Comparison of ENCODE assay signal across 8 cellular contexts in the genomic region with DNA sequence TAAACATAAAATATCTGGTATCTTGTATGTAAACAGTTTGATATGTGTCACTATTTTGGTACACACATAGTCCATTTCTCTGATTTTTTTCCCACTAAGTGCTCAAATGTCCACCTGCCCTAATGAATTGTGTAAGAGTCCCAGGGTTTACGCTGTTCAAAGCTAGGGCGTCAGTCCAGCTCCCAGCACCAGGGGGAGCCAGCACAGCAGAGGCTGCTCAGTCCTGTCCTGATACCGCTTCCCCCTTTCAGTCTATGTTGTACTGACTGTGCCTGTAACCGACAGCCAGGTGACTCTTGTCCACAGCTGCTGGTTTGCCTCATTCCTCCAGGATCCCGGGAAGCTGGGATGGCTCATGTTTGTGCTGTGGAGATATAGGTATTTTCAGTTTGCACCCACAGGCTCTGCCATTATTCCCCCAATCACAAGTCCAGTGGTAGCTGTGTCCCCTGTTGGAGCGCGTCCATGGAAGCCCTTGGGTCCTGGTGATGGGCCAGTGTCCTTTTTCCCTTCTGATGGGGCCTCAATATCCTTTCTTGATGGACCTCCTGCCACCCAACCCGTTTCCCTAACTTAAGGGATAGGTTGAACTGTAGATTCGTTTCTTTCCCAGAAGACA.
DNase-seq lines count a peak whose midpoint lies in the region; ATAC-seq and TF ChIP-seq lines count a peak whose summit lies in the region.

No MANE protein-coding gene starts in this region.

- POLR2A ChIA-PET in activated CD4-positive, alpha-beta T cell treated with anti-CD3 and anti-CD28 coated beads, Interleukin-2, amount 10 ng/mL, durations not matched to agents 7 days and 5 days (lab: Charles Lee), result no interaction called here

- H3K4me3 ChIP-seq in esophagus muscularis mucosa (no peak overlapping the region), neural cell (ENCODE audit: low read length) (no peak overlapping the region), vagina (no peak overlapping the region)

- H4K20me1 ChIP-seq in neural cell (ENCODE audit: insufficient read depth), result no peaks in the 10 kb centered on the region

- H3K4me1 ChIP-seq in esophagus muscularis mucosa, result no peaks in the 10 kb centered on the region
- H3K4me1 ChIP-seq in vagina, result no peaks in the 10 kb centered on the region

- H3K36me3 ChIP-seq in esophagus muscularis mucosa (no peaks in the 10 kb centered on the region), neural cell (ENCODE audit: insufficient read depth, low read length) (no peaks in the 10 kb centered on the region), vagina (no peaks in the 10 kb centered on the region)

- no peak overlapping the region for H3K27ac Mint-ChIP-seq in activated CD4-positive, alpha-beta T cell treated with anti-CD3 and anti-CD28 coated beads, Interleukin-2, amount 10 ng/mL, durations not matched to agents 7 days and 5 days

- H3K9me2 ChIP-seq in neural cell (ENCODE audit: insufficient read depth, low read length), result no peaks in the 10 kb centered on the region

- H3K36me3 Mint-ChIP-seq in activated CD4-positive, alpha-beta T cell treated with anti-CD3 and anti-CD28 coated beads, Interleukin-2, amount 10 ng/mL, durations not matched to agents 7 days and 5 days (ENCODE audit: low read depth), result no peaks in the 10 kb centered on the region

- H3F3A ChIP-seq in neural cell (ENCODE audit: insufficient read depth, low read length, poor library complexity, severe bottlenecking), result no peaks in the 10 kb centered on the region

- ATAC-seq in GM18907 (IDR thresholded peaks at IDR 0.05; ENCODE audit: unreplicated experiment) (peak; percentile 99), HG03064 (IDR thresholded peaks at IDR 0.05; ENCODE audit: low read depth, unreplicated experiment) (peak; percentile 95)

- TF ChIP-seq POLR2A in esophagus muscularis mucosa (IDR thresholded peaks at IDR 0.05; ENCODE audit: low read depth), result no peak
- no peak for TF ChIP-seq POLR2A in vagina (IDR thresholded peaks at IDR 0.05)

- H3K4me3 Mint-ChIP-seq in activated CD4-positive, alpha-beta T cell treated with anti-CD3 and anti-CD28 coated beads, Interleukin-2, amount 10 ng/mL, durations not matched to agents 7 days and 5 days, result no peak overlapping the region

- no peaks in the 10 kb centered on the region for H3K9me3 ChIP-seq in esophagus muscularis mucosa
- no peaks in the 10 kb centered on the region for H3K9me3 ChIP-seq in neural cell (ENCODE audit: low read length)
- H3K9me3 ChIP-seq in vagina, result no peaks in the 10 kb centered on the region

- no peak overlapping the region for H3K4me2 ChIP-seq in neural cell (ENCODE audit: low read length)

- CTCF ChIA-PET in activated CD4-positive, alpha-beta T cell treated with anti-CD3 and anti-CD28 coated beads, Interleukin-2, amount 10 ng/mL, durations not matched to agents 7 days and 5 days (lab: Charles Lee), result interaction anchor here (0.8 to 1.5 kb wide), 2 partner anchors 11 to 19 kb away, joined by 3 to 4 read pairs; no protein-coding TSS in a partner anchor

- no peak overlapping the region for H2AFZ ChIP-seq in neural cell (ENCODE audit: low read depth, low read length)

- intact Hi-C loops in esophagus muscularis mucosa (cut with DNase I), result loop anchor here (10.0 kb wide), 1 partner anchor 1246 kb away; no protein-coding TSS in a partner anchor
- intact Hi-C loops in vagina (cut with DNase I), result no loop called here

- 59% methylated on average over 9 of the region's 9 CpGs for WGBS in esophagus muscularis mucosa

- H3K79me2 ChIP-seq in neural cell (replicated peaks; ENCODE audit: insufficient read depth, low read length), result no peaks in the 10 kb centered on the region

- no peak for TF ChIP-seq RAD21 in neural cell (conservative IDR thresholded peaks at IDR 0.05)

- TF ChIP-seq CTCF in esophagus muscularis mucosa (IDR thresholded peaks at IDR 0.05), result peak; percentile 59 to 75 (median 64)
- TF ChIP-seq CTCF in neural cell (IDR thresholded peaks at IDR 0.05; ENCODE audit: poor library complexity, severe bottlenecking), result peak; percentile 24
- peak in 2 of 3 experiments; percentile 6 to 41 for TF ChIP-seq CTCF in vagina (IDR thresholded peaks at IDR 0.05)

- DNase-seq in AG20443 (ENCODE audit: low spot score) (peak; percentile 42), NCI-H2171 treated with DMSO at 0.1 percent for 48 hours (lab: John Stamatoyannopoulos, UW) (peak; percentile 67), esophagus muscularis mucosa (ENCODE audit: extremely low spot score) (no peak), vagina (ENCODE audit: extremely low spot score in 2 of 2) (no peak)
- DNase-seq in activated CD4-positive, alpha-beta T cell treated with anti-CD3 and anti-CD28 coated beads, Interleukin-2, amount 10 ng/mL, durations not matched to agents 7 days and 5 days, result peak; percentile 60

- H3K9ac ChIP-seq in neural cell (ENCODE audit: low read length), result no peak overlapping the region

- no peak for TF ChIP-seq EP300 in esophagus muscularis mucosa (IDR thresholded peaks at IDR 0.05)
- TF ChIP-seq EP300 in neural cell (conservative IDR thresholded peaks at IDR 0.05; ENCODE audit: poor library complexity, severe bottlenecking), result no peak

- H3K27me3 Mint-ChIP-seq in activated CD4-positive, alpha-beta T cell treated with anti-CD3 and anti-CD28 coated beads, Interleukin-2, amount 10 ng/mL, durations not matched to agents 7 days and 5 days, result peaks cover 8% of the 10 kb centered on the region

- no peaks in the 10 kb centered on the region for H3K9me3 Mint-ChIP-seq in activated CD4-positive, alpha-beta T cell treated with anti-CD3 and anti-CD28 coated beads, Interleukin-2, amount 10 ng/mL, durations not matched to agents 7 days and 5 days

- H3K27me3 ChIP-seq in esophagus muscularis mucosa (no peaks in the 10 kb centered on the region), neural cell (ENCODE audit: insufficient read depth, low read depth, low read length) (no peaks in the 10 kb centered on the region), vagina (no peaks in the 10 kb centered on the region)

- H3K4me1 Mint-ChIP-seq in activated CD4-positive, alpha-beta T cell treated with anti-CD3 and anti-CD28 coated beads, Interleukin-2, amount 10 ng/mL, durations not matched to agents 7 days and 5 days, result peaks cover 4% of the 10 kb centered on the region

- no peak overlapping the region for H3K27ac ChIP-seq in esophagus muscularis mucosa (replicated peaks in 1 of 4)
- no peak overlapping the region for H3K27ac ChIP-seq in neural cell (ENCODE audit: low read length)
- no peak overlapping the region for H3K27ac ChIP-seq in vagina

TF ChIP-seq in neural cell, 6 proteins besides CTCF, POLR2A, EP300 and RAD21:
- TF ChIP-seq MXI1 (conservative IDR thresholded peaks at IDR 0.05; ENCODE audit: poor library complexity, severe bottlenecking) (no peak), TAF1 (IDR thresholded peaks at IDR 0.05; ENCODE audit: low read depth) (no peak), POLR2AphosphoS5 (IDR thresholded peaks at IDR 0.05) (no peak), SMC3 (conservative IDR thresholded peaks at IDR 0.05; ENCODE audit: poor library complexity) (no peak)
- TF ChIP-seq, protein P1, sequence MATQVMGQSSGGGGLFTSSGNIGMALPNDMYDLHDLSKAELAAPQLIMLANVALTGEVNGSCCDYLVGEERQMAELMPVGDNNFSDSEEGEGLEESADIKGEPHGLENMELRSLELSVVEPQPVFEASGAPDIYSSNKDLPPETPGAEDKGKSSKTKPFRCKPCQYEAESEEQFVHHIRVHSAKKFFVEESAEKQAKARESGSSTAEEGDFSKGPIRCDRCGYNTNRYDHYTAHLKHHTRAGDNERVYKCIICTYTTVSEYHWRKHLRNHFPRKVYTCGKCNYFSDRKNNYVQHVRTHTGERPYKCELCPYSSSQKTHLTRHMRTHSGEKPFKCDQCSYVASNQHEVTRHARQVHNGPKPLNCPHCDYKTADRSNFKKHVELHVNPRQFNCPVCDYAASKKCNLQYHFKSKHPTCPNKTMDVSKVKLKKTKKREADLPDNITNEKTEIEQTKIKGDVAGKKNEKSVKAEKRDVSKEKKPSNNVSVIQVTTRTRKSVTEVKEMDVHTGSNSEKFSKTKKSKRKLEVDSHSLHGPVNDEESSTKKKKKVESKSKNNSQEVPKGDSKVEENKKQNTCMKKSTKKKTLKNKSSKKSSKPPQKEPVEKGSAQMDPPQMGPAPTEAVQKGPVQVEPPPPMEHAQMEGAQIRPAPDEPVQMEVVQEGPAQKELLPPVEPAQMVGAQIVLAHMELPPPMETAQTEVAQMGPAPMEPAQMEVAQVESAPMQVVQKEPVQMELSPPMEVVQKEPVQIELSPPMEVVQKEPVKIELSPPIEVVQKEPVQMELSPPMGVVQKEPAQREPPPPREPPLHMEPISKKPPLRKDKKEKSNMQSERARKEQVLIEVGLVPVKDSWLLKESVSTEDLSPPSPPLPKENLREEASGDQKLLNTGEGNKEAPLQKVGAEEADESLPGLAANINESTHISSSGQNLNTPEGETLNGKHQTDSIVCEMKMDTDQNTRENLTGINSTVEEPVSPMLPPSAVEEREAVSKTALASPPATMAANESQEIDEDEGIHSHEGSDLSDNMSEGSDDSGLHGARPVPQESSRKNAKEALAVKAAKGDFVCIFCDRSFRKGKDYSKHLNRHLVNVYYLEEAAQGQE (IDR thresholded peaks at IDR 0.05; ENCODE audit: borderline replicate concordance), result no peak

Comparison
In these comparisons a context has a peak if more than half of its experiments do, and no peak if none do; other contexts are left out.
1. DNase-seq: peak in AG20443 (single experiment), NCI-H2171 treated with DMSO at 0.1 percent for 48 hours (single experiment) and activated CD4-positive, alpha-beta T cell treated with anti-CD3 and anti-CD28 coated beads, Interleukin-2, amount 10 ng/mL, durations not matched to agents 7 days and 5 days (single experiment); none in esophagus muscularis mucosa (single experiment) and vagina (0 of 2).
2. Peak in every context shown above with its lines, with median percentiles within 50 percentile points of each other: CTCF ChIP-seq.